ENCODE assay signal across 11 cellular contexts in genomic region chr22:36337365-36338130, GRCh38. TPM values are rescaled to one million over a fixed set of nuclear protein-coding genes. Genes with fewer than 3 reads are reported as not detected.
DNase-seq lines count a peak whose midpoint lies in the region; FAIRE-seq and TF ChIP-seq lines count a peak whose summit lies in the region.
"Had no signal": no experiment of that assay in that cellular context is flagged by ENCODE, and none has a peak within 500 bp of the region (broad histone marks: within the 10 kb centered on the region; RNA-seq: fewer than 3 reads in every experiment).

No MANE protein-coding gene starts in this region.

- no peaks in the 10 kb centered on the region for H3K9me3 ChIP-seq in CD4-positive, alpha-beta memory T cell (ENCODE audit: control insufficient read depth in 1 of 2, low read length in 2 of 2)
- no peaks in the 10 kb centered on the region for H3K9me3 ChIP-seq in prostate gland
- H3K9me3 ChIP-seq: HAP-1, SJSA1 had no signal

- intact Hi-C loops in CD4-positive, alpha-beta memory T cell (cut with micrococcal nuclease), result no loop called here
- intact Hi-C loops in prostate gland (cut with DNase I), result no loop called here

- no peak for DNase-seq in CD4-positive, alpha-beta memory T cell
- DNase-seq in RWPE1 (ENCODE audit: low spot score) (no peak), endothelial cell (ENCODE audit: low spot score) (no peak), prostate gland (ENCODE audit: low spot score) (no peak), D721Med (ENCODE audit: insufficient read length, low spot score) (no peak), occipital lobe (lab: John Stamatoyannopoulos, UW) (no peak)
- no peak for DNase-seq in activated effector memory CD4-positive, alpha-beta T cell treated with Interleukin-2 at 50 U/mL for 16 hours
- no peak for DNase-seq in stimulated activated CD8-positive, alpha-beta memory T cell treated with anti-CD3 and anti-CD28 coated beads, Interleukin-4, amount 100 ng/mL, for 48 hours

- H3K27me3 Mint-ChIP-seq in CD4-positive, alpha-beta memory T cell, result no peaks in the 10 kb centered on the region
- H3K27me3 Mint-ChIP-seq in endothelial cell (ENCODE audit: unreplicated experiment), result peaks cover 12% of the 10 kb centered on the region

- POLR2A ChIA-PET in CD4-positive, alpha-beta memory T cell (lab: Charles Lee; ENCODE audit: partially characterized antibody), result interaction anchor here (1.2 to 59.9 kb wide), 8 partner anchors 9 to 169 kb away, joined by 3 to 2535 read pairs (median 4); partner anchors contain the start of genes FOXRED2 and MYH9
- POLR2A ChIA-PET in RWPE1 (lab: Yijun Ruan, JAX; ENCODE audit: low non-redundant PET), result no interaction called here

- peaks cover 100% of the 10 kb centered on the region for H3K4me1 ChIP-seq in CD4-positive, alpha-beta memory T cell (ENCODE audit: insufficient read depth, low read length)
- peaks cover 55% of the 10 kb centered on the region for H3K4me1 ChIP-seq in prostate gland (replicated peaks)
- H3K4me1 ChIP-seq: HAP-1 had no signal

- no peaks in the 10 kb centered on the region for H3K27me3 ChIP-seq in CD4-positive, alpha-beta memory T cell (ENCODE audit: insufficient read depth, low read length)
- no peaks in the 10 kb centered on the region for H3K27me3 ChIP-seq in prostate gland (replicated peaks; ENCODE audit: insufficient read depth)
- H3K27me3 ChIP-seq: SJSA1 had no signal

- peaks cover 0 to 2% (median 0%) of the 10 kb centered on the region in 8 donors for H3K9me3 Mint-ChIP-seq in CD4-positive, alpha-beta memory T cell
- no peaks in the 10 kb centered on the region for H3K9me3 Mint-ChIP-seq in endothelial cell (ENCODE audit: unreplicated experiment)

- H3K4me3 Mint-ChIP-seq in CD4-positive, alpha-beta memory T cell, result peak overlapping the region; percentile 28 to 94 (median 86)
- peak overlapping the region; percentile 65 for H3K4me3 Mint-ChIP-seq in endothelial cell (ENCODE audit: unreplicated experiment)

- TF ChIP-seq CTCF in RWPE1 (conservative IDR thresholded peaks at IDR 0.05; ENCODE audit: low read depth) (no peak), endothelial cell (IDR thresholded peaks at IDR 0.05; ENCODE audit: unreplicated experiment) (no peak), prostate gland (IDR thresholded peaks at IDR 0.05) (peak in 1 of 4 experiments; percentile 2), D721Med (IDR thresholded peaks at IDR 0.05; ENCODE audit: insufficient read depth, missing control alignments) (no peak)

- H3K36me3 Mint-ChIP-seq in CD4-positive, alpha-beta memory T cell, result peaks cover 61 to 87% of the 10 kb centered on the region in 2 donors
- H3K36me3 Mint-ChIP-seq in endothelial cell (ENCODE audit: low read depth, unreplicated experiment), result peaks cover 62% of the 10 kb centered on the region

- peaks cover 81 to 98% (median 89%) of the 10 kb centered on the region in 4 donors for H3K4me1 Mint-ChIP-seq in CD4-positive, alpha-beta memory T cell
- H3K4me1 Mint-ChIP-seq in endothelial cell (ENCODE audit: unreplicated experiment), result peaks cover 66% of the 10 kb centered on the region

- peaks cover 71% of the 10 kb centered on the region for H3K36me3 ChIP-seq in CD4-positive, alpha-beta memory T cell (ENCODE audit: insufficient read depth, low read length)
- H3K36me3 ChIP-seq in prostate gland, result peaks cover 4 to 5% of the 10 kb centered on the region in 2 donors

- WGBS in prostate gland, result 26% methylated on average over 8 of the region's 8 CpGs

- CTCF ChIA-PET in CD4-positive, alpha-beta memory T cell (lab: Charles Lee; ENCODE audit: partially characterized antibody), result interaction anchor here (1.1 to 1.7 kb wide), 5 partner anchors 12 to 67 kb away, joined by 3 to 12 read pairs (median 6); no protein-coding TSS in a partner anchor
- CTCF ChIA-PET in RWPE1 (lab: Yijun Ruan, JAX), result interaction anchor here (0.9 kb wide), 1 partner anchor 133 kb away, joined by 4 read pairs; no protein-coding TSS in a partner anchor

- peak overlapping the region; percentile 84 for H3K27ac ChIP-seq in CD4-positive, alpha-beta memory T cell (ENCODE audit: low read depth, low read length)
- H3K27ac ChIP-seq in RWPE1 (peak overlapping the region; percentile 100), prostate gland (peak overlapping the region; percentile 94 to 96)
- H3K27ac ChIP-seq: KMS-11, SJSA1 had no signal

- H3K4me3 ChIP-seq in CD4-positive, alpha-beta memory T cell (ENCODE audit: low read length in 2 of 2), result no peak overlapping the region
- H3K4me3 ChIP-seq in prostate gland, result no peak overlapping the region
- H3K4me3 ChIP-seq: HAP-1, SJSA1 had no signal

- H3K27ac Mint-ChIP-seq in CD4-positive, alpha-beta memory T cell, result peak overlapping the region; percentile 94 to 99 (median 98)
- H3K27ac Mint-ChIP-seq in endothelial cell (ENCODE audit: unreplicated experiment), result peak overlapping the region; percentile 86

- no peak for TF ChIP-seq POLR2A in prostate gland (IDR thresholded peaks at IDR 0.05)

- FAIRE-seq in D721Med (lab: Jason Lieb, UNC), result no peak

RNA-seq across cellular contexts. Expression of gene MYH9, which starts 50.2 kb away (rescaled TPM):
- 100 to 1,000 TPM; 717 to 734 TPM for total RNA-seq in CD4-positive, alpha-beta memory T cell
- polyA plus RNA-seq in CD4-positive, alpha-beta memory T cell, result 100 to 1,000 TPM in 1 of 2 donors, 10 to 100 TPM in 1; 17.3 to 476 TPM
- 931 TPM for total RNA-seq in endothelial cell (ENCODE audit: unreplicated experiment)
- 100 to 1,000 TPM; 295 to 329 TPM for total RNA-seq in prostate gland
- total RNA-seq in occipital lobe, result 34.6 TPM
